ENCODE assay signal across 32 cellular contexts in the genomic region with DNA sequence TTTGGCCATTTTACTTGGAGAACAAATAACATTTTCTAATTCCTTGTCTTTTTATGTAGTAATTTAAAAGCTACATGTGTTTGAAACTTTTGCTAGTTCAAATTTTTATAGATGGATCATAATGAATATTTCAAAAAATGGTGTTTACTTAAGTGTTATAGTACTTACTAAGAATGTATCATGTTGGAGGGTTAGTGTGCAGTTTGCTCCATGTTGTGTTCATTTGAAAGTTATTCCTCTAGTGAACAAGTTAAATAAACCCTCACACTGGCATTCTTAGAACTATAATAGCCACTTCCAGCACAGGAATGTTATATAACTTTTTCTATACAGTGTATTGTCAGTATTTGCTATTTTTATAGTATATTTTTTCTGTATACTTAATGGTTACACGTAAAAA.
"Had no signal": no experiment of that assay in that cellular context is flagged by ENCODE, and none has a peak within 500 bp of the region (broad histone marks: within the 10 kb centered on the region; RNA-seq: fewer than 3 reads in every experiment).

No MANE protein-coding gene starts in this region.

- H3K27ac Mint-ChIP-seq: activated B cell treated with CpG ODN at 0.5 μM for 24 hours; activated CD4-positive, alpha-beta memory T cell treated with anti-CD3 and anti-CD28 coated beads for 36 hours; activated CD4-positive, alpha-beta T cell treated with anti-CD3 and anti-CD28 coated beads, Interleukin-2, amount 10 ng/mL, durations not matched to agents 24 days and 14 days; activated CD8-positive, alpha-beta T cell treated with anti-CD3 and anti-CD28 coated beads for 36 hours; activated naive CD4-positive, alpha-beta T cell treated with anti-CD3 and anti-CD28 coated beads, Interleukin-2, amount 10 ng/mL, durations not matched to agents 7 days and 5 days; activated naive CD4-positive, alpha-beta T cell treated with anti-CD3 and anti-CD28 coated beads, Interleukin-2, amount 50 U/mL, for 24 hours; activated naive CD8-positive, alpha-beta T cell; activated naive CD8-positive, alpha-beta T cell treated with anti-CD3 and anti-CD28 coated beads, Interleukin-2, amount 10 ng/mL, durations not matched to agents 7 days and 5 days; activated T-helper 2 cell treated with anti-CD3 and anti-CD28 coated beads, Interferon-gamma antibody, Interleukin-2, Interleukin-4, amounts not matched to agents 10 μg/mL and 5 μg/mL and 100 μg/mL, durations not matched to agents 14 hours and 24 hours and 36 hours; T-helper 1 cell treated with Interleukin-12 subunit alpha and Interleukin-12 subunit beta and Interleukin-4 antibody, amounts not matched to agents 30 μg/mL and 1 μg/mL, for 36 hours; T-helper 2 cell treated with Interferon-gamma antibody and Interleukin-4, amounts not matched to agents 5 μg/mL and 100 μg/mL, for 36 hours had no signal

- DNase-seq: activated B cell treated with CpG ODN at 0.5 μM for 24 hours; activated CD4-positive, alpha-beta memory T cell treated with anti-CD3 and anti-CD28 coated beads for 36 hours; activated CD4-positive, alpha-beta T cell treated with anti-CD3 and anti-CD28 coated beads for 4 hours; activated CD4-positive, alpha-beta T cell treated with anti-CD3 and anti-CD28 coated beads, Interleukin-2, amount 10 ng/mL, durations not matched to agents 24 days and 14 days; activated CD4-positive, alpha-beta T cell treated with anti-CD3 and anti-CD28 coated beads, Interleukin-2, amount 50 U/mL, for 1 hour; activated CD4-positive, alpha-beta T cell treated with anti-CD3 and anti-CD28 coated beads, Interleukin-2, amount 50 U/mL, for 4 hours; activated CD4-positive, CD25-positive, alpha-beta regulatory T cell treated with anti-CD3 and anti-CD28 coated beads, Interleukin-2, amount 50 U/mL, for 72 hours; activated CD8-positive, alpha-beta memory T cell treated with anti-CD3 and anti-CD28 coated beads, Interleukin-2, amount 50 U/mL, for 4 hours; activated CD8-positive, alpha-beta T cell treated with anti-CD3 and anti-CD28 coated beads for 36 hours; activated effector memory CD4-positive, alpha-beta T cell treated with Interleukin-2 at 50 U/mL for 16 hours; activated gamma-delta T cell; activated naive CD4-positive, alpha-beta T cell treated with anti-CD3 and anti-CD28 coated beads, Interleukin-2, amount 10 ng/mL, durations not matched to agents 7 days and 5 days; activated naive CD4-positive, alpha-beta T cell treated with Interleukin-2 at 50 U/mL for 16 hours; activated naive CD8-positive, alpha-beta T cell treated with anti-CD3 and anti-CD28 coated beads, Interleukin-2, amount 10 ng/mL, durations not matched to agents 7 days and 5 days; activated T-cell treated with anti-CD3 and anti-CD28 coated beads for 4 hours; activated T-cell treated with anti-CD3 and anti-CD28 coated beads, Interleukin-2, amount 50 U/mL, for 1 hour; activated T-cell treated with anti-CD3 and anti-CD28 coated beads, Interleukin-2, amount 50 U/mL, for 4 hours; adrenal gland; amniotic stem cell; aorta; body of pancreas; brain microvascular endothelial cell; central memory CD4-positive, alpha-beta T cell; T-helper 1 cell; T-helper 2 cell; T-helper 9 cell had no signal

- H3K4me3 Mint-ChIP-seq: activated B cell treated with CpG ODN at 0.5 μM for 24 hours; activated CD4-positive, alpha-beta memory T cell treated with anti-CD3 and anti-CD28 coated beads for 36 hours; activated CD4-positive, alpha-beta T cell treated with anti-CD3 and anti-CD28 coated beads, Interleukin-2, amount 10 ng/mL, durations not matched to agents 24 days and 14 days; activated CD8-positive, alpha-beta T cell treated with anti-CD3 and anti-CD28 coated beads for 36 hours; activated naive CD4-positive, alpha-beta T cell treated with anti-CD3 and anti-CD28 coated beads, Interleukin-2, amount 10 ng/mL, durations not matched to agents 7 days and 5 days; activated naive CD4-positive, alpha-beta T cell treated with anti-CD3 and anti-CD28 coated beads, Interleukin-2, amount 50 U/mL, for 24 hours; activated naive CD8-positive, alpha-beta T cell; activated naive CD8-positive, alpha-beta T cell treated with anti-CD3 and anti-CD28 coated beads, Interleukin-2, amount 10 ng/mL, durations not matched to agents 7 days and 5 days; activated T-cell treated with anti-CD3 and anti-CD28 coated beads, Interleukin-2, amount 50 U/mL, for 4 hours; T-helper 1 cell treated with Interleukin-12 subunit alpha and Interleukin-12 subunit beta and Interleukin-4 antibody, amounts not matched to agents 30 μg/mL and 1 μg/mL, for 36 hours; T-helper 2 cell treated with Interferon-gamma antibody and Interleukin-4, amounts not matched to agents 5 μg/mL and 100 μg/mL, for 36 hours had no signal

- H3K27ac ChIP-seq: brain microvascular endothelial cell, breast epithelium had no signal

- H3K36me3 ChIP-seq: adrenal gland, brain microvascular endothelial cell, breast epithelium had no signal

- H3K27me3 ChIP-seq: adrenal gland, body of pancreas, brain microvascular endothelial cell, breast epithelium had no signal

- H3K9me3 Mint-ChIP-seq: activated CD4-positive, alpha-beta T cell treated with anti-CD3 and anti-CD28 coated beads, Interleukin-2, amount 10 ng/mL, durations not matched to agents 24 days and 14 days; activated CD8-positive, alpha-beta T cell treated with anti-CD3 and anti-CD28 coated beads for 36 hours; activated naive CD4-positive, alpha-beta T cell treated with anti-CD3 and anti-CD28 coated beads, Interleukin-2, amount 10 ng/mL, durations not matched to agents 7 days and 5 days; activated naive CD4-positive, alpha-beta T cell treated with anti-CD3 and anti-CD28 coated beads, Interleukin-2, amount 50 U/mL, for 24 hours; activated T-cell treated with anti-CD3 and anti-CD28 coated beads, Interleukin-2, amount 50 U/mL, for 4 hours; activated T-helper 2 cell treated with anti-CD3 and anti-CD28 coated beads, Interferon-gamma antibody, Interleukin-2, Interleukin-4, amounts not matched to agents 10 μg/mL and 5 μg/mL and 100 μg/mL, durations not matched to agents 14 hours and 24 hours and 36 hours; T-helper 1 cell treated with Interleukin-12 subunit alpha and Interleukin-12 subunit beta and Interleukin-4 antibody, amounts not matched to agents 30 μg/mL and 1 μg/mL, for 36 hours had no signal

- H3K4me1 Mint-ChIP-seq: activated CD4-positive, alpha-beta T cell treated with anti-CD3 and anti-CD28 coated beads, Interleukin-2, amount 10 ng/mL, durations not matched to agents 24 days and 14 days; activated naive CD4-positive, alpha-beta T cell treated with anti-CD3 and anti-CD28 coated beads, Interleukin-2, amount 10 ng/mL, durations not matched to agents 7 days and 5 days; activated naive CD8-positive, alpha-beta T cell treated with anti-CD3 and anti-CD28 coated beads, Interleukin-2, amount 10 ng/mL, durations not matched to agents 7 days and 5 days had no signal

- H3K27me3 Mint-ChIP-seq: activated B cell treated with CpG ODN at 0.5 μM for 24 hours; activated CD4-positive, alpha-beta memory T cell treated with anti-CD3 and anti-CD28 coated beads for 36 hours; activated CD4-positive, alpha-beta T cell treated with anti-CD3 and anti-CD28 coated beads, Interleukin-2, amount 10 ng/mL, durations not matched to agents 24 days and 14 days; activated CD8-positive, alpha-beta T cell treated with anti-CD3 and anti-CD28 coated beads for 36 hours; activated naive CD4-positive, alpha-beta T cell treated with anti-CD3 and anti-CD28 coated beads, Interleukin-2, amount 10 ng/mL, durations not matched to agents 7 days and 5 days; activated naive CD4-positive, alpha-beta T cell treated with anti-CD3 and anti-CD28 coated beads, Interleukin-2, amount 50 U/mL, for 24 hours; activated naive CD8-positive, alpha-beta T cell; activated naive CD8-positive, alpha-beta T cell treated with anti-CD3 and anti-CD28 coated beads, Interleukin-2, amount 10 ng/mL, durations not matched to agents 7 days and 5 days had no signal

- H3K9me3 ChIP-seq: adrenal gland, breast epithelium had no signal

- H3K4me1 ChIP-seq: breast epithelium had no signal

- H3K36me3 Mint-ChIP-seq: activated naive CD4-positive, alpha-beta T cell treated with anti-CD3 and anti-CD28 coated beads, Interleukin-2, amount 10 ng/mL, durations not matched to agents 7 days and 5 days had no signal

- H3K4me3 ChIP-seq: body of pancreas, breast epithelium had no signal

- ATAC-seq: activated CD8-positive, alpha-beta T cell treated with anti-CD3 and anti-CD28 coated beads for 36 hours; activated T-cell treated with anti-CD3 and anti-CD28 coated beads, Interleukin-2, amount 50 U/mL, for 4 hours; body of pancreas had no signal
